Comparison of ENCODE assay signal across 1 cellular context in the genomic region with DNA sequence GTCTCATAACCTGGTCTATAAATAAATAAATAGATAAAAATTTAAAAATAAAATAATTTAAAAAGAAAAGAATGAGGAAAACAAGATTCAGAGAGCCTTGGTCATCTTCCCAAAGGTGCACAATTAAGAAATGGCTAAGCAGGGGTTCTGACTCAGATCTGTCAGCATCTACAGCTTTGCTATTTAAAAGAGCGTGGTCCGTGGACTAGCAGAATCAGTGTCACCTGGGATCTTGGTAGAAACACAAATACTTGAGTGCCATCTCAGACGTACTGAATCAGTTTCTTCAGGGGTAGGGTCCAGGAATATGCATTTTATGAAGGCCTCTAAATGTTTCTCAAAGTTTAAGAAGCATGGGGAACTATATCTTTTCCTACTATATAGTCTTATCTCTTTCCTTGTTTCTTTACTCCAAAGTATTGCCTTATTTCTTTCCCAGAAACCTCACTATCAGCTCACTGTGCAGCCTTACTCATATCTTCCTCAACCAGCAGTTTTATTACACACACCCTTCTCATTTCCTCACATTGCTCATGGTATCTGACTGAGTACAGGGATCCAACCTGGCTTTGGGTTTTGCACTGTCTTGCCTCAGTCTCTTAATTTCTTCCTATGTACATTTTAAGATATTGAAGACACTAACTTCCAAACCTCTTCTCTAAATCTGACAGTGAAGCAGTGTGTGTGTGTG.
TF ChIP-seq lines count a peak whose summit lies in the region.

No MANE protein-coding gene starts in this region.

TF ChIP-seq in K562, 482 proteins besides CTCF, POLR2A, EP300 and RAD21 (continued from another document and continues in another):
- TF ChIP-seq, protein P1, sequence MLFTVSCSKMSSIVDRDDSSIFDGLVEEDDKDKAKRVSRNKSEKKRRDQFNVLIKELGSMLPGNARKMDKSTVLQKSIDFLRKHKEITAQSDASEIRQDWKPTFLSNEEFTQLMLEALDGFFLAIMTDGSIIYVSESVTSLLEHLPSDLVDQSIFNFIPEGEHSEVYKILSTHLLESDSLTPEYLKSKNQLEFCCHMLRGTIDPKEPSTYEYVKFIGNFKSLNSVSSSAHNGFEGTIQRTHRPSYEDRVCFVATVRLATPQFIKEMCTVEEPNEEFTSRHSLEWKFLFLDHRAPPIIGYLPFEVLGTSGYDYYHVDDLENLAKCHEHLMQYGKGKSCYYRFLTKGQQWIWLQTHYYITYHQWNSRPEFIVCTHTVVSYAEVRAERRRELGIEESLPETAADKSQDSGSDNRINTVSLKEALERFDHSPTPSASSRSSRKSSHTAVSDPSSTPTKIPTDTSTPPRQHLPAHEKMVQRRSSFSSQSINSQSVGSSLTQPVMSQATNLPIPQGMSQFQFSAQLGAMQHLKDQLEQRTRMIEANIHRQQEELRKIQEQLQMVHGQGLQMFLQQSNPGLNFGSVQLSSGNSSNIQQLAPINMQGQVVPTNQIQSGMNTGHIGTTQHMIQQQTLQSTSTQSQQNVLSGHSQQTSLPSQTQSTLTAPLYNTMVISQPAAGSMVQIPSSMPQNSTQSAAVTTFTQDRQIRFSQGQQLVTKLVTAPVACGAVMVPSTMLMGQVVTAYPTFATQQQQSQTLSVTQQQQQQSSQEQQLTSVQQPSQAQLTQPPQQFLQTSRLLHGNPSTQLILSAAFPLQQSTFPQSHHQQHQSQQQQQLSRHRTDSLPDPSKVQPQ (CRISPR knock-in tag; IDR thresholded peaks at IDR 0.05; ENCODE audit: borderline replicate concordance): no peak
- TF ChIP-seq, protein P2, sequence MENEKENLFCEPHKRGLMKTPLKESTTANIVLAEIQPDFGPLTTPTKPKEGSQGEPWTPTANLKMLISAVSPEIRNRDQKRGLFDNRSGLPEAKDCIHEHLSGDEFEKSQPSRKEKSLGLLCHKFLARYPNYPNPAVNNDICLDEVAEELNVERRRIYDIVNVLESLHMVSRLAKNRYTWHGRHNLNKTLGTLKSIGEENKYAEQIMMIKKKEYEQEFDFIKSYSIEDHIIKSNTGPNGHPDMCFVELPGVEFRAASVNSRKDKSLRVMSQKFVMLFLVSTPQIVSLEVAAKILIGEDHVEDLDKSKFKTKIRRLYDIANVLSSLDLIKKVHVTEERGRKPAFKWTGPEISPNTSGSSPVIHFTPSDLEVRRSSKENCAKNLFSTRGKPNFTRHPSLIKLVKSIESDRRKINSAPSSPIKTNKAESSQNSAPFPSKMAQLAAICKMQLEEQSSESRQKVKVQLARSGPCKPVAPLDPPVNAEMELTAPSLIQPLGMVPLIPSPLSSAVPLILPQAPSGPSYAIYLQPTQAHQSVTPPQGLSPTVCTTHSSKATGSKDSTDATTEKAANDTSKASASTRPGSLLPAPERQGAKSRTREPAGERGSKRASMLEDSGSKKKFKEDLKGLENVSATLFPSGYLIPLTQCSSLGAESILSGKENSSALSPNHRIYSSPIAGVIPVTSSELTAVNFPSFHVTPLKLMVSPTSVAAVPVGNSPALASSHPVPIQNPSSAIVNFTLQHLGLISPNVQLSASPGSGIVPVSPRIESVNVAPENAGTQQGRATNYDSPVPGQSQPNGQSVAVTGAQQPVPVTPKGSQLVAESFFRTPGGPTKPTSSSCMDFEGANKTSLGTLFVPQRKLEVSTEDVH (IDR thresholded peaks at IDR 0.05; ENCODE audit: low read depth, partially characterized antibody): no peak
- TF ChIP-seq, protein P3, sequence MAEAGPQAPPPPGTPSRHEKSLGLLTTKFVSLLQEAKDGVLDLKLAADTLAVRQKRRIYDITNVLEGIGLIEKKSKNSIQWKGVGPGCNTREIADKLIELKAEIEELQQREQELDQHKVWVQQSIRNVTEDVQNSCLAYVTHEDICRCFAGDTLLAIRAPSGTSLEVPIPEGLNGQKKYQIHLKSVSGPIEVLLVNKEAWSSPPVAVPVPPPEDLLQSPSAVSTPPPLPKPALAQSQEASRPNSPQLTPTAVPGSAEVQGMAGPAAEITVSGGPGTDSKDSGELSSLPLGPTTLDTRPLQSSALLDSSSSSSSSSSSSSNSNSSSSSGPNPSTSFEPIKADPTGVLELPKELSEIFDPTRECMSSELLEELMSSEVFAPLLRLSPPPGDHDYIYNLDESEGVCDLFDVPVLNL (CRISPR knock-in tag; IDR thresholded peaks at IDR 0.05; ENCODE audit: low read depth): no peak
- TF ChIP-seq CHD4 (IDR thresholded peaks at IDR 0.05; ENCODE audit: insufficient read depth, insufficient replicate concordance, low read depth, low read length, poor library complexity, severe bottlenecking) (no peak), PYGO2 (tag; IDR thresholded peaks at IDR 0.05) (no peak), GABPA (tag; conservative IDR thresholded peaks at IDR 0.05; ENCODE audit: low read depth) (no peak), STAG1 (CRISPR knock-in tag; IDR thresholded peaks at IDR 0.05; ENCODE audit: borderline replicate concordance) (no peak), SAFB (IDR thresholded peaks at IDR 0.05; ENCODE audit: borderline replicate concordance, low read depth, low read length) (no peak), SMARCC2 (IDR thresholded peaks at IDR 0.05; ENCODE audit: low read depth) (peak; percentile 80), ADNP (tag; IDR thresholded peaks at IDR 0.05) (no peak), CREM (IDR thresholded peaks at IDR 0.05; ENCODE audit: low read depth) (no peak), MTA3 (IDR thresholded peaks at IDR 0.05; ENCODE audit: borderline replicate concordance) (no peak), EGR1 (conservative IDR thresholded peaks at IDR 0.05) (no peak), POLR2AphosphoS5 (IDR thresholded peaks at IDR 0.05; ENCODE audit: control insufficient read depth, insufficient read depth, low read depth, low read length) (peak; percentile 66; the same call in 1 of the 2 replicates), ZNF347 (CRISPR knock-in tag; IDR thresholded peaks at IDR 0.05; ENCODE audit: low read depth) (no peak), ZNF778 (CRISPR knock-in tag; IDR thresholded peaks at IDR 0.05) (no peak), DACH1 (IDR thresholded peaks at IDR 0.05; ENCODE audit: partially characterized antibody) (peak; percentile 52), PML (IDR thresholded peaks at IDR 0.05; ENCODE audit: low read length) (peak; percentile 62; the same call in 1 of the 2 replicates), ATF1 (CRISPR knock-in tag; IDR thresholded peaks at IDR 0.05) (no peak), ATF1 (tag; IDR thresholded peaks at IDR 0.05) (0 out of 2 replicates have a peak, but pooled peaks have one; percentile 10)
- TF ChIP-seq, protein P4, sequence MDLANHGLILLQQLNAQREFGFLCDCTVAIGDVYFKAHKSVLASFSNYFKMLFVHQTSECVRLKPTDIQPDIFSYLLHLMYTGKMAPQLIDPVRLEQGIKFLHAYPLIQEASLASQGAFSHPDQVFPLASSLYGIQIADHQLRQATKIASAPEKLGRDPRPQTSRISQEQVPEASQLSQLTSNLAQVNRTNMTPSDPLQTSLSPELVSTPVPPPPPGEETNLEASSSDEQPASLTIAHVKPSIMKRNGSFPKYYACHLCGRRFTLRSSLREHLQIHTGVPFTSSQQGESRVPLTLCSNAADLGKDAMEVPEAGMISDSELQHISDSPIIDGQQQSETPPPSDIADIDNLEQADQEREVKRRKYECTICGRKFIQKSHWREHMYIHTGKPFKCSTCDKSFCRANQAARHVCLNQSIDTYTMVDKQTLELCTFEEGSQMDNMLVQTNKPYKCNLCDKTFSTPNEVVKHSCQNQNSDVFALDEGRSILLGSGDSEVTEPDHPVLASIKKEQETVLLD (IDR thresholded peaks at IDR 0.05): peak; percentile 42; the same call in 1 of the 2 replicates
- TF ChIP-seq, protein P5, sequence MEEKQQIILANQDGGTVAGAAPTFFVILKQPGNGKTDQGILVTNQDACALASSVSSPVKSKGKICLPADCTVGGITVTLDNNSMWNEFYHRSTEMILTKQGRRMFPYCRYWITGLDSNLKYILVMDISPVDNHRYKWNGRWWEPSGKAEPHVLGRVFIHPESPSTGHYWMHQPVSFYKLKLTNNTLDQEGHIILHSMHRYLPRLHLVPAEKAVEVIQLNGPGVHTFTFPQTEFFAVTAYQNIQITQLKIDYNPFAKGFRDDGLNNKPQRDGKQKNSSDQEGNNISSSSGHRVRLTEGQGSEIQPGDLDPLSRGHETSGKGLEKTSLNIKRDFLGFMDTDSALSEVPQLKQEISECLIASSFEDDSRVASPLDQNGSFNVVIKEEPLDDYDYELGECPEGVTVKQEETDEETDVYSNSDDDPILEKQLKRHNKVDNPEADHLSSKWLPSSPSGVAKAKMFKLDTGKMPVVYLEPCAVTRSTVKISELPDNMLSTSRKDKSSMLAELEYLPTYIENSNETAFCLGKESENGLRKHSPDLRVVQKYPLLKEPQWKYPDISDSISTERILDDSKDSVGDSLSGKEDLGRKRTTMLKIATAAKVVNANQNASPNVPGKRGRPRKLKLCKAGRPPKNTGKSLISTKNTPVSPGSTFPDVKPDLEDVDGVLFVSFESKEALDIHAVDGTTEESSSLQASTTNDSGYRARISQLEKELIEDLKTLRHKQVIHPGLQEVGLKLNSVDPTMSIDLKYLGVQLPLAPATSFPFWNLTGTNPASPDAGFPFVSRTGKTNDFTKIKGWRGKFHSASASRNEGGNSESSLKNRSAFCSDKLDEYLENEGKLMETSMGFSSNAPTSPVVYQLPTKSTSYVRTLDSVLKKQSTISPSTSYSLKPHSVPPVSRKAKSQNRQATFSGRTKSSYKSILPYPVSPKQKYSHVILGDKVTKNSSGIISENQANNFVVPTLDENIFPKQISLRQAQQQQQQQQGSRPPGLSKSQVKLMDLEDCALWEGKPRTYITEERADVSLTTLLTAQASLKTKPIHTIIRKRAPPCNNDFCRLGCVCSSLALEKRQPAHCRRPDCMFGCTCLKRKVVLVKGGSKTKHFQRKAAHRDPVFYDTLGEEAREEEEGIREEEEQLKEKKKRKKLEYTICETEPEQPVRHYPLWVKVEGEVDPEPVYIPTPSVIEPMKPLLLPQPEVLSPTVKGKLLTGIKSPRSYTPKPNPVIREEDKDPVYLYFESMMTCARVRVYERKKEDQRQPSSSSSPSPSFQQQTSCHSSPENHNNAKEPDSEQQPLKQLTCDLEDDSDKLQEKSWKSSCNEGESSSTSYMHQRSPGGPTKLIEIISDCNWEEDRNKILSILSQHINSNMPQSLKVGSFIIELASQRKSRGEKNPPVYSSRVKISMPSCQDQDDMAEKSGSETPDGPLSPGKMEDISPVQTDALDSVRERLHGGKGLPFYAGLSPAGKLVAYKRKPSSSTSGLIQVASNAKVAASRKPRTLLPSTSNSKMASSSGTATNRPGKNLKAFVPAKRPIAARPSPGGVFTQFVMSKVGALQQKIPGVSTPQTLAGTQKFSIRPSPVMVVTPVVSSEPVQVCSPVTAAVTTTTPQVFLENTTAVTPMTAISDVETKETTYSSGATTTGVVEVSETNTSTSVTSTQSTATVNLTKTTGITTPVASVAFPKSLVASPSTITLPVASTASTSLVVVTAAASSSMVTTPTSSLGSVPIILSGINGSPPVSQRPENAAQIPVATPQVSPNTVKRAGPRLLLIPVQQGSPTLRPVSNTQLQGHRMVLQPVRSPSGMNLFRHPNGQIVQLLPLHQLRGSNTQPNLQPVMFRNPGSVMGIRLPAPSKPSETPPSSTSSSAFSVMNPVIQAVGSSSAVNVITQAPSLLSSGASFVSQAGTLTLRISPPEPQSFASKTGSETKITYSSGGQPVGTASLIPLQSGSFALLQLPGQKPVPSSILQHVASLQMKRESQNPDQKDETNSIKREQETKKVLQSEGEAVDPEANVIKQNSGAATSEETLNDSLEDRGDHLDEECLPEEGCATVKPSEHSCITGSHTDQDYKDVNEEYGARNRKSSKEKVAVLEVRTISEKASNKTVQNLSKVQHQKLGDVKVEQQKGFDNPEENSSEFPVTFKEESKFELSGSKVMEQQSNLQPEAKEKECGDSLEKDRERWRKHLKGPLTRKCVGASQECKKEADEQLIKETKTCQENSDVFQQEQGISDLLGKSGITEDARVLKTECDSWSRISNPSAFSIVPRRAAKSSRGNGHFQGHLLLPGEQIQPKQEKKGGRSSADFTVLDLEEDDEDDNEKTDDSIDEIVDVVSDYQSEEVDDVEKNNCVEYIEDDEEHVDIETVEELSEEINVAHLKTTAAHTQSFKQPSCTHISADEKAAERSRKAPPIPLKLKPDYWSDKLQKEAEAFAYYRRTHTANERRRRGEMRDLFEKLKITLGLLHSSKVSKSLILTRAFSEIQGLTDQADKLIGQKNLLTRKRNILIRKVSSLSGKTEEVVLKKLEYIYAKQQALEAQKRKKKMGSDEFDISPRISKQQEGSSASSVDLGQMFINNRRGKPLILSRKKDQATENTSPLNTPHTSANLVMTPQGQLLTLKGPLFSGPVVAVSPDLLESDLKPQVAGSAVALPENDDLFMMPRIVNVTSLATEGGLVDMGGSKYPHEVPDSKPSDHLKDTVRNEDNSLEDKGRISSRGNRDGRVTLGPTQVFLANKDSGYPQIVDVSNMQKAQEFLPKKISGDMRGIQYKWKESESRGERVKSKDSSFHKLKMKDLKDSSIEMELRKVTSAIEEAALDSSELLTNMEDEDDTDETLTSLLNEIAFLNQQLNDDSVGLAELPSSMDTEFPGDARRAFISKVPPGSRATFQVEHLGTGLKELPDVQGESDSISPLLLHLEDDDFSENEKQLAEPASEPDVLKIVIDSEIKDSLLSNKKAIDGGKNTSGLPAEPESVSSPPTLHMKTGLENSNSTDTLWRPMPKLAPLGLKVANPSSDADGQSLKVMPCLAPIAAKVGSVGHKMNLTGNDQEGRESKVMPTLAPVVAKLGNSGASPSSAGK (IDR thresholded peaks at IDR 0.05): no peak
- TF ChIP-seq, protein P6, sequence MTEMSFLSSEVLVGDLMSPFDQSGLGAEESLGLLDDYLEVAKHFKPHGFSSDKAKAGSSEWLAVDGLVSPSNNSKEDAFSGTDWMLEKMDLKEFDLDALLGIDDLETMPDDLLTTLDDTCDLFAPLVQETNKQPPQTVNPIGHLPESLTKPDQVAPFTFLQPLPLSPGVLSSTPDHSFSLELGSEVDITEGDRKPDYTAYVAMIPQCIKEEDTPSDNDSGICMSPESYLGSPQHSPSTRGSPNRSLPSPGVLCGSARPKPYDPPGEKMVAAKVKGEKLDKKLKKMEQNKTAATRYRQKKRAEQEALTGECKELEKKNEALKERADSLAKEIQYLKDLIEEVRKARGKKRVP (CRISPR knock-in tag; IDR thresholded peaks at IDR 0.05): no peak
- TF ChIP-seq, protein P7, sequence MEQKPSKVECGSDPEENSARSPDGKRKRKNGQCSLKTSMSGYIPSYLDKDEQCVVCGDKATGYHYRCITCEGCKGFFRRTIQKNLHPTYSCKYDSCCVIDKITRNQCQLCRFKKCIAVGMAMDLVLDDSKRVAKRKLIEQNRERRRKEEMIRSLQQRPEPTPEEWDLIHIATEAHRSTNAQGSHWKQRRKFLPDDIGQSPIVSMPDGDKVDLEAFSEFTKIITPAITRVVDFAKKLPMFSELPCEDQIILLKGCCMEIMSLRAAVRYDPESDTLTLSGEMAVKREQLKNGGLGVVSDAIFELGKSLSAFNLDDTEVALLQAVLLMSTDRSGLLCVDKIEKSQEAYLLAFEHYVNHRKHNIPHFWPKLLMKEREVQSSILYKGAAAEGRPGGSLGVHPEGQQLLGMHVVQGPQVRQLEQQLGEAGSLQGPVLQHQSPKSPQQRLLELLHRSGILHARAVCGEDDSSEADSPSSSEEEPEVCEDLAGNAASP (IDR thresholded peaks at IDR 0.05): no peak
- TF ChIP-seq, protein P8, sequence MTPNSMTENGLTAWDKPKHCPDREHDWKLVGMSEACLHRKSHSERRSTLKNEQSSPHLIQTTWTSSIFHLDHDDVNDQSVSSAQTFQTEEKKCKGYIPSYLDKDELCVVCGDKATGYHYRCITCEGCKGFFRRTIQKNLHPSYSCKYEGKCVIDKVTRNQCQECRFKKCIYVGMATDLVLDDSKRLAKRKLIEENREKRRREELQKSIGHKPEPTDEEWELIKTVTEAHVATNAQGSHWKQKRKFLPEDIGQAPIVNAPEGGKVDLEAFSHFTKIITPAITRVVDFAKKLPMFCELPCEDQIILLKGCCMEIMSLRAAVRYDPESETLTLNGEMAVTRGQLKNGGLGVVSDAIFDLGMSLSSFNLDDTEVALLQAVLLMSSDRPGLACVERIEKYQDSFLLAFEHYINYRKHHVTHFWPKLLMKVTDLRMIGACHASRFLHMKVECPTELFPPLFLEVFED (CRISPR knock-in tag; conservative IDR thresholded peaks at IDR 0.05): no peak
